Comparison of ENCODE assay signal across 12 cellular contexts in the genomic region with DNA sequence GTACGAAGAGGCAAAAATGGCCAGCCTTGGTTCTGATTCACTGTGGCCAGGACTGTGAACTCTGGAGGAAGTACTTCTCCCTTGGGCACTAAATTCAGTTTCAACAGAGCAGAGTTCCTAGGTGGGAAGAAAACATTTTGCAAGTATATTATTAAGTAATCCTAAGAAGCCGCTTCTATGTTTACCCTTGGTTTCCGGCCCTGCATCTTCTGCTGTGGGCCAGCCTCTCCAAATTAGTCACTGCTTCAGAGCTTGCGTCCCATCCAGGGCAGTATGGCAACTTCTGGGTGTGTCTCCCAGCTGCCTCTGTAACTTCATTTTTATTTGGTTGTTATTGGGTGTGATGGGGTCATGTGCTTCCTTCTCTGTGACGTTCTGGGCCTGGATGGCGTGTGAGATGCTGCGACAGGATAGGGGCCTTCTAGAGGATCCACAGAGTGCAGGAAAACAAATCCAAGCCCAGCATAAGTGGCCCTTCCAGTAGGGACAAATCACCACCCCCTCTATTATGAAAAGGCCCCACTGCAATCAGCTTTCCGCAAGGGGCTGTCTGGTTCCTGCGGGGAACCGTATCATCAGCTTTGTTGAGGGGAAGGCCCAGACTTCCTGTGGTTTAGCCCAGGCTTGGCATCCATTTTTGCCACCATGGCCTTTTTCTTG. TPM values are rescaled to one million over a fixed set of nuclear protein-coding genes. Genes with fewer than 3 reads are reported as not detected.
DNase-seq lines count a peak whose midpoint lies in the region; ATAC-seq, FAIRE-seq and TF ChIP-seq lines count a peak whose summit lies in the region.
"Had no signal": no experiment of that assay in that cellular context is flagged by ENCODE, and none has a peak within 500 bp of the region (broad histone marks: within the 10 kb centered on the region; RNA-seq: fewer than 3 reads in every experiment).

No MANE protein-coding gene starts in this region.

- H3K4me1 Mint-ChIP-seq in CD8-positive, alpha-beta memory T cell, result peaks cover 84 to 95% (median 92%) of the 10 kb centered on the region in 3 donors

- CTCF ChIA-PET in CD8-positive, alpha-beta memory T cell (lab: Charles Lee), result interaction anchor here (0.7 to 9.7 kb wide), 7 partner anchors 8 to 30 kb away, joined by 3 to 91 read pairs (median 11); no protein-coding TSS in a partner anchor

- H3K27ac Mint-ChIP-seq in CD8-positive, alpha-beta memory T cell, result peak overlapping the region; percentile 95 to 100 (median 98)

- no peaks in the 10 kb centered on the region for H3K27me3 Mint-ChIP-seq in CD8-positive, alpha-beta memory T cell

- no peak for ATAC-seq in HG03565 (IDR thresholded peaks at IDR 0.05; ENCODE audit: unreplicated experiment)

- H3K4me1 ChIP-seq in CD8-positive, alpha-beta memory T cell (ENCODE audit: insufficient read depth, low read length), result peaks cover 71% of the 10 kb centered on the region
- H3K4me1 ChIP-seq in Peyer's patch, result no peaks in the 10 kb centered on the region
- H3K4me1 ChIP-seq in muscle layer of duodenum (ENCODE audit: control insufficient read depth in 1 of 2, insufficient read depth in 2 of 2, low read length in 2 of 2), result no peaks in the 10 kb centered on the region

- no peaks in the 10 kb centered on the region for H3K9me3 Mint-ChIP-seq in CD8-positive, alpha-beta memory T cell

- TF ChIP-seq POLR2A in Peyer's patch (IDR thresholded peaks at IDR 0.05) (no peak), GM12891 (IDR thresholded peaks at IDR 0.05; ENCODE audit: low read depth, low read length) (no peak)

- H3K4me3 Mint-ChIP-seq in CD8-positive, alpha-beta memory T cell, result peak overlapping the region; percentile 91 to 99 (median 99)

- H3K36me3 ChIP-seq in CD8-positive, alpha-beta memory T cell (ENCODE audit: insufficient read depth, low read length), result no peaks in the 10 kb centered on the region
- peaks cover 0 to 37% (median 0%) of the 10 kb centered on the region in 3 donors for H3K36me3 ChIP-seq in Peyer's patch
- H3K36me3 ChIP-seq in muscle layer of duodenum (ENCODE audit: control insufficient read depth in 1 of 2, insufficient read depth in 2 of 2, low read length in 2 of 2), result peaks cover 2 to 6% of the 10 kb centered on the region in 2 donors

- peaks cover 6 to 65% (median 12%) of the 10 kb centered on the region in 3 donors for H3K36me3 Mint-ChIP-seq in CD8-positive, alpha-beta memory T cell

- H3K9me3 ChIP-seq in CD8-positive, alpha-beta memory T cell (ENCODE audit: low read length), result no peaks in the 10 kb centered on the region
- no peaks in the 10 kb centered on the region for H3K9me3 ChIP-seq in Peyer's patch
- no peaks in the 10 kb centered on the region for H3K9me3 ChIP-seq in muscle layer of duodenum (ENCODE audit: control insufficient read depth in 1 of 2, low read length in 2 of 2)

- no peak for FAIRE-seq in GM12891 (lab: Jason Lieb, UNC)

- peak overlapping the region; percentile 85 for H3K27ac ChIP-seq in CD8-positive, alpha-beta memory T cell (ENCODE audit: low read depth, low read length)
- peak overlapping the region; percentile 13 to 73 (median 62) for H3K27ac ChIP-seq in Peyer's patch
- H3K27ac ChIP-seq in muscle layer of duodenum (ENCODE audit: low read length), result peak overlapping the region; percentile 19

- peak overlapping the region; percentile 89 for H3K4me3 ChIP-seq in CD8-positive, alpha-beta memory T cell (ENCODE audit: low read length)
- H3K4me3 ChIP-seq in Peyer's patch, result peak overlapping the region in 1 of 4 donors; percentile 10
- H3K4me3 ChIP-seq in muscle layer of duodenum (ENCODE audit: low read depth in 1 of 2, low read length in 2 of 2), result no peak overlapping the region

- DNase-seq in CD8-positive, alpha-beta memory T cell, result peak; percentile 56 to 87 (median 73)
- DNase-seq in Peyer's patch, result peak in 1 of 3 donors; percentile 62
- DNase-seq in activated naive CD4-positive, alpha-beta T cell treated with Interleukin-2 at 50 U/mL for 16 hours, result peak; percentile 62
- no peak for DNase-seq in GM12891 (ENCODE audit: insufficient read length, low spot score)
- DNase-seq in dedifferentiated amniotic fluid mesenchymal stem cell (ENCODE audit: extremely low spot score), result no peak
- DNase-seq in NCI-H2081 (lab: John Stamatoyannopoulos, UW), result no peak
- DNase-seq: DND-41, SHP77 had no signal

- no peak for TF ChIP-seq CTCF in Peyer's patch (IDR thresholded peaks at IDR 0.05)

- POLR2A ChIA-PET in CD8-positive, alpha-beta memory T cell (lab: Charles Lee), result interaction anchor here (0.6 to 8.5 kb wide), 5 partner anchors 15 to 52 kb away, joined by 3 to 221 read pairs (median 4); no protein-coding TSS in a partner anchor

- no peaks in the 10 kb centered on the region for H3K27me3 ChIP-seq in CD8-positive, alpha-beta memory T cell (ENCODE audit: insufficient read depth, low read length, poor library complexity, severe bottlenecking)
- H3K27me3 ChIP-seq in Peyer's patch (no peaks in the 10 kb centered on the region), muscle layer of duodenum (ENCODE audit: low read depth, low read length) (no peaks in the 10 kb centered on the region)

TF ChIP-seq in GM12891, 5 proteins besides CTCF, POLR2A, EP300 and RAD21:
- TF ChIP-seq TAF1 (IDR thresholded peaks at IDR 0.05; ENCODE audit: low read depth, low read length), result no peak
- no peak for TF ChIP-seq POU2F2 (IDR thresholded peaks at IDR 0.05; ENCODE audit: low read depth, low read length)
- TF ChIP-seq SPI1 (IDR thresholded peaks at IDR 0.05; ENCODE audit: low read depth, low read length), result no peak
- no peak for TF ChIP-seq POLR2AphosphoS5 (IDR thresholded peaks at IDR 0.05; ENCODE audit: low read depth, low read length)
- TF ChIP-seq PAX5 (IDR thresholded peaks at IDR 0.05; ENCODE audit: insufficient read depth, low read length, severe bottlenecking), result no peak
TF ChIP-seq in GM12891: peak in this region for 0.

RNA-seq across cellular contexts. Expression of a gene that starts 55.1 kb away (rescaled TPM):
- not detected for total RNA-seq in CD8-positive, alpha-beta memory T cell
- not detected for polyA plus RNA-seq in CD8-positive, alpha-beta memory T cell
- under 1 TPM in 1 of 4 donors, not detected in 3; 0.40 TPM for total RNA-seq in Peyer's patch
- polyA plus RNA-seq in GM12891 (2012; ENCODE audit: low read depth, missing spikeins), result not detected
- total RNA-seq: epithelial cell of proximal tubule, renal cortical epithelial cell had no signal

Comparison
In these comparisons a context has a peak if more than half of its experiments do, and no peak if none do; other contexts are left out.
1. DNase-seq: peak in CD8-positive, alpha-beta memory T cell (5 of 5) and activated naive CD4-positive, alpha-beta T cell treated with Interleukin-2 at 50 U/mL for 16 hours (single experiment); none in GM12891 (single experiment), dedifferentiated amniotic fluid mesenchymal stem cell (single experiment) and NCI-H2081 (0 of 2).
2. H3K27ac ChIP-seq: peak in every context shown above with its lines; median percentile 85 in CD8-positive, alpha-beta memory T cell; 62 in Peyer's patch; 19 in muscle layer of duodenum.